ENCODE assay signal across 13 cellular contexts in the genomic region with DNA sequence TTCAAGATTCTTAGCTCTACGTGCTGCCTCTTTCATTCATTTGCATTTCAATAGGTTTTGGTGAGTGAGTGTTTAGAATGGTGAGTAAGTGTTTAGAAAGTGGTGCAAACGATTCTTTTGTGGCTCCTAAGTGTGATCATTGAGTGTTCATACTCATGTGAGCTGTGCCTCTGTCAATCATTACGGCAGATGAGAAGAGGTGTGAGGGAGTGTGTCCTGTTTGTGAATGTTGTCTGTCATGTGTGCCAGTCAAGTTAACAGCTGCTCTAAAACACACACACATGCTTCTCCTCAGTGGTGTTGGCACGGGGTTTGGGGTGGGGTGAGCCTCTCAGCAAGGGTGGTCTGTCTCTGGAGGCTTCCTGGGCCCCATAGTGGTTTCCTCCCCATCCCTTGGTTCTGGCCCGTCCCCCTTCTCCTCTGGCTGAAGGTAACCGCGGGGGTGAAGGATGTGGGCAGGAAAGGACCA. TPM values are rescaled to one million over a fixed set of nuclear protein-coding genes. Genes with fewer than 3 reads are reported as not detected.
DNase-seq lines count a peak whose midpoint lies in the region; ATAC-seq, FAIRE-seq and TF ChIP-seq lines count a peak whose summit lies in the region.
"Had no signal": no experiment of that assay in that cellular context is flagged by ENCODE, and none has a peak within 500 bp of the region (broad histone marks: within the 10 kb centered on the region; RNA-seq: fewer than 3 reads in every experiment).

No MANE protein-coding gene starts in this region.

- H3K27ac Mint-ChIP-seq in CD8-positive, alpha-beta T cell: peak overlapping the region; percentile 60
- H3K27ac Mint-ChIP-seq in T-helper 17 cell: peak overlapping the region; percentile 29
- peak overlapping the region; percentile 70 to 87 (median 82) for H3K27ac Mint-ChIP-seq in immature natural killer cell

- no peaks in the 10 kb centered on the region for H3K27me3 Mint-ChIP-seq in CD8-positive, alpha-beta T cell (ENCODE audit: low read depth)
- no peaks in the 10 kb centered on the region for H3K27me3 Mint-ChIP-seq in T-helper 17 cell
- peaks cover 3 to 6% (median 6%) of the 10 kb centered on the region in 3 donors for H3K27me3 Mint-ChIP-seq in immature natural killer cell (ENCODE audit: low read depth in 3 of 3)

- H3K36me3 ChIP-seq in CD8-positive, alpha-beta T cell (ENCODE audit: insufficient read depth, low read length): no peaks in the 10 kb centered on the region

- POLR2A ChIA-PET in CD8-positive, alpha-beta T cell (lab: Charles Lee): interaction anchor here (0.6 to 2.5 kb wide), 7 partner anchors 8 to 104 kb away, joined by 3 to 7 read pairs (median 4); a partner anchor contains a TSS

- CTCF ChIA-PET in CD8-positive, alpha-beta T cell (lab: Charles Lee): interaction anchor here (1.2 to 2.7 kb wide), 3 partner anchors 9 to 23 kb away, joined by 3 to 17 read pairs (median 3); no protein-coding TSS in a partner anchor

- no peaks in the 10 kb centered on the region for H3K9me3 Mint-ChIP-seq in CD8-positive, alpha-beta T cell
- no peaks in the 10 kb centered on the region for H3K9me3 Mint-ChIP-seq in immature natural killer cell

- H3K27ac ChIP-seq in CD8-positive, alpha-beta T cell (ENCODE audit: low read depth, low read length): no peak overlapping the region
- H3K27ac ChIP-seq: parathyroid adenoma had no signal

- H3K36me3 Mint-ChIP-seq in CD8-positive, alpha-beta T cell: no peaks in the 10 kb centered on the region
- H3K36me3 Mint-ChIP-seq in T-helper 17 cell (ENCODE audit: low read depth) (no peaks in the 10 kb centered on the region), immature natural killer cell (no peaks in the 10 kb centered on the region)

- H3K4me3 Mint-ChIP-seq in CD8-positive, alpha-beta T cell: peak overlapping the region; percentile 10
- peak overlapping the region; percentile 39 for H3K4me3 Mint-ChIP-seq in T-helper 17 cell
- peak overlapping the region; percentile 56 to 78 (median 69) for H3K4me3 Mint-ChIP-seq in immature natural killer cell

- no peak overlapping the region for H3K4me3 ChIP-seq in CD8-positive, alpha-beta T cell (ENCODE audit: low read depth, low read length)

- H3K4me1 ChIP-seq in CD8-positive, alpha-beta T cell (ENCODE audit: insufficient read depth, low read length): peaks cover 52% of the 10 kb centered on the region
- H3K4me1 ChIP-seq: parathyroid adenoma had no signal

- FAIRE-seq in GM12891 (lab: Jason Lieb, UNC): peak; percentile 80

- peaks cover 43% of the 10 kb centered on the region for H3K4me1 Mint-ChIP-seq in CD8-positive, alpha-beta T cell (ENCODE audit: low read depth)
- peaks cover 21% of the 10 kb centered on the region for H3K4me1 Mint-ChIP-seq in T-helper 17 cell
- H3K4me1 Mint-ChIP-seq in immature natural killer cell: peaks cover 50 to 59% of the 10 kb centered on the region in 2 donors

- TF ChIP-seq CTCF in CD8-positive, alpha-beta T cell (IDR thresholded peaks at IDR 0.05): no peak

- no peaks in the 10 kb centered on the region for H3K9me3 ChIP-seq in CD8-positive, alpha-beta T cell (ENCODE audit: low read length)
- no peaks in the 10 kb centered on the region for H3K9me3 ChIP-seq in T-helper 17 cell (ENCODE audit: control insufficient read depth, low read length, poor library complexity, severe bottlenecking)

- TF ChIP-seq POLR2A in GM12891 (IDR thresholded peaks at IDR 0.05; ENCODE audit: low read depth, low read length): no peak

- no peaks in the 10 kb centered on the region for H3K27me3 ChIP-seq in CD8-positive, alpha-beta T cell (ENCODE audit: insufficient read depth, low read length)

- peak in 5 of 7 experiments; percentile 21 to 65 (median 26) for DNase-seq in CD8-positive, alpha-beta T cell
- DNase-seq in GM12891 (ENCODE audit: insufficient read length, low spot score) (no peak), T-helper 17 cell (no peak), immature natural killer cell (peak; percentile 73 to 74 (median 73)), hepatic stellate cell (ENCODE audit: low spot score) (no peak)
- DNase-seq in stimulated activated CD4-positive, alpha-beta T cell treated with anti-CD3 and anti-CD28 coated beads, Interleukin-2, amount 100 ng/mL, for 24 hours: no peak
- DNase-seq: DMS153; kidney glomerular epithelial cell; NCI-H1092 treated with DMSO at 0.1 percent for 48 hours; stimulated activated CD4-positive, alpha-beta T cell treated with anti-CD3 and anti-CD28 coated beads, Interleukin-1b, Interleukin-23, amount 100 ng/mL, for 48 hours had no signal

- peak; percentile 72 for ATAC-seq in CD8-positive, alpha-beta T cell
- ATAC-seq in T-helper 17 cell: peak; percentile 17
- ATAC-seq in HG02884 (IDR thresholded peaks at IDR 0.05; ENCODE audit: unreplicated experiment): no peak

- intact Hi-C loops in CD8-positive, alpha-beta T cell (cut with DNase I, micrococcal nuclease): loop anchor here (1.0 to 5.0 kb wide), 4 partner anchors 15 to 33 kb away; a partner anchor contains a TSS

TF ChIP-seq in GM12891, 5 proteins besides CTCF, POLR2A, EP300 and RAD21:
- TF ChIP-seq POU2F2 (IDR thresholded peaks at IDR 0.05; ENCODE audit: low read depth, low read length): no peak
- TF ChIP-seq PAX5 (IDR thresholded peaks at IDR 0.05; ENCODE audit: insufficient read depth, low read length, severe bottlenecking): no peak
- TF ChIP-seq POLR2AphosphoS5 (IDR thresholded peaks at IDR 0.05; ENCODE audit: low read depth, low read length): no peak
- TF ChIP-seq TAF1 (IDR thresholded peaks at IDR 0.05; ENCODE audit: low read depth, low read length): no peak
- no peak for TF ChIP-seq SPI1 (IDR thresholded peaks at IDR 0.05; ENCODE audit: low read depth, low read length)

RNA-seq across cellular contexts. Expression of a gene that starts 11.4 kb away (rescaled TPM):
- total RNA-seq in CD8-positive, alpha-beta T cell: not detected
- polyA plus RNA-seq in GM12891 (2012; ENCODE audit: low read depth, missing spikeins): 0.12 TPM
- not detected for total RNA-seq in T-helper 17 cell
- polyA plus RNA-seq in immature natural killer cell: under 1 TPM in 1 of 3 donors, not detected in 2; 0.39 TPM

RNA-seq across cellular contexts. Expression of a gene that starts 31.5 kb away (rescaled TPM):
- 10 to 100 TPM; 44.5 to 48.6 TPM for total RNA-seq in CD8-positive, alpha-beta T cell
- polyA plus RNA-seq in GM12891 (2012; ENCODE audit: low read depth, missing spikeins): 36.9 TPM
- total RNA-seq in T-helper 17 cell: 10 to 100 TPM; 50.1 to 61.6 TPM
- 10 to 100 TPM; 50.3 to 98.5 (median 71.1) TPM for polyA plus RNA-seq in immature natural killer cell

RNA-seq across cellular contexts. Expression of a gene that starts 33.1 kb away (rescaled TPM):
- total RNA-seq in CD8-positive, alpha-beta T cell: not detected
- polyA plus RNA-seq in GM12891 (2012; ENCODE audit: low read depth, missing spikeins): 0.51 TPM
- total RNA-seq in T-helper 17 cell: 100 to 1,000 TPM in 1 of 2 donors, 1 to 10 TPM in 1; 7.8 to 283 TPM
- 10 to 100 TPM in 1 of 3 donors, 1 to 10 TPM in 1, not detected in 1; 1.1 to 11.0 TPM for polyA plus RNA-seq in immature natural killer cell
- total RNA-seq: OCI-LY7 had no signal

Comparison
In these comparisons a context has a peak if more than half of its experiments do, and no peak if none do; other contexts are left out.
1. DNase-seq: peak in CD8-positive, alpha-beta T cell (5 of 7) and immature natural killer cell (3 of 3); none in GM12891 (single experiment), T-helper 17 cell (0 of 3), stimulated activated CD4-positive, alpha-beta T cell treated with anti-CD3 and anti-CD28 coated beads, Interleukin-2, amount 100 ng/mL, for 24 hours (0 of 2) and hepatic stellate cell (single experiment).
2. H3K27ac Mint-ChIP-seq: peak in every context shown above with its lines; median percentile 82 in immature natural killer cell; 60 in CD8-positive, alpha-beta T cell; 29 in T-helper 17 cell.
3. H3K4me3 Mint-ChIP-seq: peak in every context shown above with its lines; median percentile 69 in immature natural killer cell; 39 in T-helper 17 cell; 10 in CD8-positive, alpha-beta T cell.
4. RNA of a gene that starts 33.1 kb away (total RNA-seq): 7.8 to 283 TPM in T-helper 17 cell; not detected in CD8-positive, alpha-beta T cell; every median in the first group is over 4 times any median in the second.